In the genomic region with DNA sequence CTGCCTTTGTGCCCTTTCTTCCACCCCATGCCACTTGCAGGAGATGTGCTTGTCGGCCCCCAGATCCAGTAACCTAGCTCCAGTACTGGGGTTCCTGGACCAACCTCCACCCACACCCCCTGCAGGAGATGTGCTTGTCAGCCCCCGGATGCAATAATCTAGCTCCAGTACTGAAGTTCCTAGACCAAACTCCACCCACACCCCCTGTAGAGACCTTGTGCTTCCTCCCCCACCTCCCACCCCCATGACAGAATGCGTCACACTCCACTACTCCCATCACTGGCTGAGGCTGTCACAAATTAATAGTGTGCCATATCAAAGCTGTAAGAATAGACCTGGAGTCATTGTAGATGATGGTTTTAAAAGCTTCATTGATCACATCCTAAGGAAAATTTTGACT, we compare ENCODE assay signal across 30 cellular contexts.
"Had no signal": no experiment of that assay in that cellular context is flagged by ENCODE, and none has a peak within 500 bp of the region (broad histone marks: within the 10 kb centered on the region; RNA-seq: fewer than 3 reads in every experiment).

No MANE protein-coding gene starts in this region.

- H3K27me3 Mint-ChIP-seq: activated CD4-positive, alpha-beta memory T cell treated with anti-CD3 and anti-CD28 coated beads, Interleukin-2, amount 10 ng/mL, durations not matched to agents 7 days and 5 days; activated CD4-positive, alpha-beta T cell treated with anti-CD3 and anti-CD28 coated beads, Interleukin-2, amount 10 ng/mL, durations not matched to agents 7 days and 5 days; activated naive CD4-positive, alpha-beta T cell treated with anti-CD3 and anti-CD28 coated beads, Interleukin-2, amount 10 ng/mL, durations not matched to agents 7 days and 5 days; activated naive CD8-positive, alpha-beta T cell treated with anti-CD3 and anti-CD28 coated beads, Interleukin-2, amount 10 ng/mL, durations not matched to agents 7 days and 5 days; activated T-cell treated with anti-CD3 and anti-CD28 coated beads, Interleukin-2, amount 50 U/mL, for 24 hours; brain; effector memory CD8-positive, alpha-beta T cell; naive thymus-derived CD4-positive, alpha-beta T cell; stimulated activated naive CD8-positive, alpha-beta T cell treated with anti-CD3 and anti-CD28 coated beads, Interleukin-15, amount 100 ng/mL, for 72 hours had no signal

- H3K4me3 Mint-ChIP-seq: activated CD4-positive, alpha-beta memory T cell treated with anti-CD3 and anti-CD28 coated beads, Interleukin-2, amount 10 ng/mL, durations not matched to agents 7 days and 5 days; activated CD4-positive, alpha-beta T cell treated with anti-CD3 and anti-CD28 coated beads, Interleukin-2, amount 10 ng/mL, durations not matched to agents 7 days and 5 days; activated naive CD4-positive, alpha-beta T cell treated with anti-CD3 and anti-CD28 coated beads, Interleukin-2, amount 10 ng/mL, durations not matched to agents 7 days and 5 days; activated naive CD8-positive, alpha-beta T cell treated with anti-CD3 and anti-CD28 coated beads, Interleukin-2, amount 10 ng/mL, durations not matched to agents 7 days and 5 days; activated T-cell treated with anti-CD3 and anti-CD28 coated beads, Interleukin-2, amount 50 U/mL, for 24 hours; brain; effector memory CD8-positive, alpha-beta T cell; naive thymus-derived CD4-positive, alpha-beta T cell; stimulated activated effector memory CD8-positive, alpha-beta T cell treated with anti-CD3 and anti-CD28 coated beads, Interleukin-12 subunit alpha, Interleukin-12 subunit beta, amount 100 ng/mL, for 72 hours; stimulated activated naive CD8-positive, alpha-beta T cell treated with anti-CD3 and anti-CD28 coated beads, Interleukin-15, amount 100 ng/mL, for 72 hours; T-helper 2 cell treated with Interferon-gamma antibody and Interleukin-4, amounts not matched to agents 5 μg/mL and 100 μg/mL, for 36 hours had no signal

- DNase-seq: activated CD4-positive, alpha-beta memory T cell treated with anti-CD3 and anti-CD28 coated beads, Interleukin-2, amount 10 ng/mL, durations not matched to agents 7 days and 5 days; activated CD4-positive, alpha-beta T cell treated with anti-CD3 and anti-CD28 coated beads for 1 hour; activated CD4-positive, alpha-beta T cell treated with anti-CD3 and anti-CD28 coated beads, Interleukin-2, amount 10 ng/mL, durations not matched to agents 7 days and 5 days; activated CD8-positive, alpha-beta memory T cell treated with anti-CD3 and anti-CD28 coated beads, Interleukin-2, amount 50 U/mL, for 48 hours; activated gamma-delta T cell; activated naive CD4-positive, alpha-beta T cell treated with anti-CD3 and anti-CD28 coated beads, Interleukin-2, amount 10 ng/mL, durations not matched to agents 7 days and 5 days; activated naive CD8-positive, alpha-beta T cell treated with anti-CD3 and anti-CD28 coated beads, Interleukin-2, amount 10 ng/mL, durations not matched to agents 7 days and 5 days; activated T-cell treated with anti-CD3 and anti-CD28 coated beads, Interleukin-2, amount 50 U/mL, for 24 hours; cortex of kidney; effector memory CD8-positive, alpha-beta T cell; erythroblast; hippocampal formation; left cardiac atrium; midbrain; naive thymus-derived CD4-positive, alpha-beta T cell; pancreas; sigmoid colon; small intestine; stimulated activated CD4-positive, alpha-beta T cell treated with anti-CD3 and anti-CD28 coated beads, Interleukin-4, amount 100 ng/mL, for 24 hours; stimulated activated naive CD8-positive, alpha-beta T cell treated with anti-CD3 and anti-CD28 coated beads, Interleukin-15, amount 100 ng/mL, for 72 hours; substantia nigra; T-helper 1 cell; upper lobe of right lung had no signal

- H3K9me3 Mint-ChIP-seq: stimulated activated effector memory CD8-positive, alpha-beta T cell treated with anti-CD3 and anti-CD28 coated beads, Interleukin-12 subunit alpha, Interleukin-12 subunit beta, amount 100 ng/mL, for 72 hours had no signal

- H3K27ac ChIP-seq: ascending aorta, cardiac muscle cell, gastroesophageal sphincter, pancreas, prostate gland, sigmoid colon, upper lobe of right lung had no signal

- H3K36me3 ChIP-seq: ascending aorta, cardiac muscle cell, gastroesophageal sphincter, pancreas, prostate gland, sigmoid colon, upper lobe of right lung had no signal

- H3K4me3 ChIP-seq: ascending aorta, cardiac muscle cell, gastroesophageal sphincter, pancreas, prostate gland, sigmoid colon, upper lobe of right lung had no signal

- H3K27me3 ChIP-seq: ascending aorta, cardiac muscle cell, gastroesophageal sphincter, pancreas, sigmoid colon, upper lobe of right lung had no signal

- H3K9me3 ChIP-seq: gastroesophageal sphincter, pancreas, prostate gland, sigmoid colon, upper lobe of right lung had no signal

- H3K27ac Mint-ChIP-seq: activated CD4-positive, alpha-beta memory T cell treated with anti-CD3 and anti-CD28 coated beads, Interleukin-2, amount 10 ng/mL, durations not matched to agents 7 days and 5 days; activated CD4-positive, alpha-beta T cell treated with anti-CD3 and anti-CD28 coated beads, Interleukin-2, amount 10 ng/mL, durations not matched to agents 7 days and 5 days; activated naive CD4-positive, alpha-beta T cell treated with anti-CD3 and anti-CD28 coated beads, Interleukin-2, amount 10 ng/mL, durations not matched to agents 7 days and 5 days; activated naive CD8-positive, alpha-beta T cell treated with anti-CD3 and anti-CD28 coated beads, Interleukin-2, amount 10 ng/mL, durations not matched to agents 7 days and 5 days; activated T-cell treated with anti-CD3 and anti-CD28 coated beads, Interleukin-2, amount 50 U/mL, for 24 hours; brain; effector memory CD8-positive, alpha-beta T cell; naive thymus-derived CD4-positive, alpha-beta T cell; stimulated activated effector memory CD8-positive, alpha-beta T cell treated with anti-CD3 and anti-CD28 coated beads, Interleukin-12 subunit alpha, Interleukin-12 subunit beta, amount 100 ng/mL, for 72 hours; stimulated activated naive CD8-positive, alpha-beta T cell treated with anti-CD3 and anti-CD28 coated beads, Interleukin-15, amount 100 ng/mL, for 72 hours; T-helper 2 cell treated with Interferon-gamma antibody and Interleukin-4, amounts not matched to agents 5 μg/mL and 100 μg/mL, for 36 hours had no signal

- ATAC-seq: effector memory CD8-positive, alpha-beta T cell; gastroesophageal sphincter; left cardiac atrium; naive thymus-derived CD4-positive, alpha-beta T cell; pancreas; stimulated activated effector memory CD8-positive, alpha-beta T cell treated with anti-CD3 and anti-CD28 coated beads, Interleukin-12 subunit alpha, Interleukin-12 subunit beta, amount 100 ng/mL, for 72 hours; stimulated activated naive CD8-positive, alpha-beta T cell treated with anti-CD3 and anti-CD28 coated beads, Interleukin-15, amount 100 ng/mL, for 72 hours; upper lobe of right lung had no signal

- H3K4me1 Mint-ChIP-seq: activated CD4-positive, alpha-beta memory T cell treated with anti-CD3 and anti-CD28 coated beads, Interleukin-2, amount 10 ng/mL, durations not matched to agents 7 days and 5 days; activated CD4-positive, alpha-beta T cell treated with anti-CD3 and anti-CD28 coated beads, Interleukin-2, amount 10 ng/mL, durations not matched to agents 7 days and 5 days; activated naive CD4-positive, alpha-beta T cell treated with anti-CD3 and anti-CD28 coated beads, Interleukin-2, amount 10 ng/mL, durations not matched to agents 7 days and 5 days; activated naive CD8-positive, alpha-beta T cell treated with anti-CD3 and anti-CD28 coated beads, Interleukin-2, amount 10 ng/mL, durations not matched to agents 7 days and 5 days; naive thymus-derived CD4-positive, alpha-beta T cell; stimulated activated effector memory CD8-positive, alpha-beta T cell treated with anti-CD3 and anti-CD28 coated beads, Interleukin-12 subunit alpha, Interleukin-12 subunit beta, amount 100 ng/mL, for 72 hours; stimulated activated naive CD8-positive, alpha-beta T cell treated with anti-CD3 and anti-CD28 coated beads, Interleukin-15, amount 100 ng/mL, for 72 hours had no signal

- H3K36me3 Mint-ChIP-seq: activated naive CD4-positive, alpha-beta T cell treated with anti-CD3 and anti-CD28 coated beads, Interleukin-2, amount 10 ng/mL, durations not matched to agents 7 days and 5 days; activated naive CD8-positive, alpha-beta T cell treated with anti-CD3 and anti-CD28 coated beads, Interleukin-2, amount 10 ng/mL, durations not matched to agents 7 days and 5 days; brain; stimulated activated effector memory CD8-positive, alpha-beta T cell treated with anti-CD3 and anti-CD28 coated beads, Interleukin-12 subunit alpha, Interleukin-12 subunit beta, amount 100 ng/mL, for 72 hours had no signal

- H3K4me1 ChIP-seq: prostate gland, upper lobe of right lung had no signal
